ENCODE assay signal across 8 cellular contexts in the genomic region with DNA sequence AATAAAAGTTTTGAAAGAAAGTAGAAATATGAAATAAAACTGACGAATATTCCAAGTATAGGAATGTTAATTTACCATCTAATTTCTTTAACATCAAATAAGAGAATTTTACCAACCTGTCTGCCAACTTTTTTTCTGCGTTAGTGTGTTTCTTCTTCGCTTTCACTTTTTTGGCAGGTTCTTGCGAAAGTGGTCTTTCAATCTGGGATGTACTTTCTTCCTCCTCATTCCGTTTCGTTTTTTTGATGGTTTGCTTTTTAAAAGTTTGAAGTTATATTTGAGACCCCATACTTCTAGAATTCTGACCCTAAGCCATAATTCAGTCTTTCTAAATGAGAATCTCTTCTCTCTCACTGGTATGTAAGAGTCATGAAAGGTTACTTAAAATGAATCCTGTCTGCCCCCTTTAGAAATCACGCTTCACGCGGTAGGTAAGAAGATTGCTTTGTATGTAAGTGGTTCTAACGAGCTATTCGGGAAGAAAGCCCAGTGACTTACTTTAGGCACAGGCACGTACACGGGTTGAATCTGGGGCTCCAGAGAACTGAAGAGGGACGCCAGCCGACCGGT. TPM values are rescaled to one million over a fixed set of nuclear protein-coding genes. Genes with fewer than 3 reads are reported as not detected.
DNase-seq lines count a peak whose midpoint lies in the region; ATAC-seq and TF ChIP-seq lines count a peak whose summit lies in the region.

No MANE protein-coding gene starts in this region.

- peak overlapping the region; percentile 69 for H3K4me2 ChIP-seq in fibroblast of lung (ENCODE audit: extremely low read depth, insufficient read depth, low read length)

- H3K36me3 ChIP-seq in fibroblast of lung (ENCODE audit: control insufficient read depth, insufficient read depth, low read length) (peaks cover 3% of the 10 kb centered on the region), ovary (no peaks in the 10 kb centered on the region)

- no peak for TF ChIP-seq EP300 in ovary (IDR thresholded peaks at IDR 0.05)

- peak overlapping the region; percentile 96 for H3K4me3 Mint-ChIP-seq in T-helper 2 cell treated with Interferon-gamma antibody and Interleukin-4, amounts not matched to agents 5 μg/mL and 100 μg/mL, for 36 hours

- peak overlapping the region; percentile 94 for H2AFZ ChIP-seq in fibroblast of lung (ENCODE audit: low read length)

- TF ChIP-seq CTCF in fibroblast of lung (conservative IDR thresholded peaks at IDR 0.05 in 1 of 2, IDR thresholded peaks at IDR 0.05 in 1 of 2; ENCODE audit: low read depth in 1 of 2, low read length in 2 of 2) (no peak), ovary (IDR thresholded peaks at IDR 0.05) (no peak)

- DNase-seq in DMS114 treated with DMSO at 0.1 percent for 48 hours (lab: John Stamatoyannopoulos, UW; ENCODE audit: unreplicated experiment) (peak; percentile 56), fibroblast of lung (ENCODE audit: low read depth in 2 of 2) (peak; percentile 67 to 74), ovary (no peak)
- no peak for DNase-seq in T-helper 2 cell treated with Interferon-gamma antibody and Interleukin-4, amounts not matched to agents 5 μg/mL and 100 μg/mL, for 36 hours (ENCODE audit: low spot score)

- H3K27ac ChIP-seq in fibroblast of lung (ENCODE audit: insufficient read depth, low read length) (peak overlapping the region; percentile 93), ovary (peak overlapping the region; percentile 59 to 72)

- H3K4me3 ChIP-seq in fibroblast of lung (replicated peaks in 1 of 4; ENCODE audit: control extremely low read depth in 1 of 4, insufficient read depth in 1 of 4, low read depth in 3 of 4, low read length in 4 of 4): peak overlapping the region; percentile 78 to 98 (median 96)
- peak overlapping the region; percentile 77 for H3K4me3 ChIP-seq in ovary

- H3K27me3 ChIP-seq in fibroblast of lung (ENCODE audit: control insufficient read depth, insufficient read depth, low read length) (no peaks in the 10 kb centered on the region), ovary (no peaks in the 10 kb centered on the region)

- peaks cover 22% of the 10 kb centered on the region for H3K36me3 Mint-ChIP-seq in T-helper 2 cell treated with Interferon-gamma antibody and Interleukin-4, amounts not matched to agents 5 μg/mL and 100 μg/mL, for 36 hours (ENCODE audit: low read depth)

- no peaks in the 10 kb centered on the region for H3K9me3 Mint-ChIP-seq in T-helper 2 cell treated with Interferon-gamma antibody and Interleukin-4, amounts not matched to agents 5 μg/mL and 100 μg/mL, for 36 hours

- H3K4me1 ChIP-seq in fibroblast of lung (ENCODE audit: control insufficient read depth, extremely low read depth, insufficient read depth, low read length): no peaks in the 10 kb centered on the region
- peaks cover 5% of the 10 kb centered on the region for H3K4me1 ChIP-seq in ovary (ENCODE audit: insufficient read depth)

- H3K9me3 ChIP-seq in fibroblast of lung (ENCODE audit: control insufficient read depth, insufficient read depth, low read depth, low read length) (no peaks in the 10 kb centered on the region), ovary (no peaks in the 10 kb centered on the region)

- no peaks in the 10 kb centered on the region for H4K20me1 ChIP-seq in fibroblast of lung (ENCODE audit: control insufficient read depth, extremely low read depth, insufficient read depth, low read length)

- 2 to 3% (median 3%) methylated on average over 16 of the region's 16 CpGs for WGBS in ovary, 3 donors

- ATAC-seq in GM19438 (IDR thresholded peaks at IDR 0.05; ENCODE audit: low read depth, unreplicated experiment) (peak; percentile 46), HG03558 (IDR thresholded peaks at IDR 0.05; ENCODE audit: extremely low read depth, unreplicated experiment) (peak; percentile 15), HG03039 (IDR thresholded peaks at IDR 0.05; ENCODE audit: unreplicated experiment) (no peak), esophagus mucosa (no peak)

- intact Hi-C loops in ovary (cut with DNase I): no loop called here

- H3K9ac ChIP-seq in fibroblast of lung (ENCODE audit: insufficient read depth, low read length): peak overlapping the region; percentile 88

- H3K27ac Mint-ChIP-seq in T-helper 2 cell treated with Interferon-gamma antibody and Interleukin-4, amounts not matched to agents 5 μg/mL and 100 μg/mL, for 36 hours: peak overlapping the region; percentile 99

- peaks cover 15% of the 10 kb centered on the region for H3K4me1 Mint-ChIP-seq in T-helper 2 cell treated with Interferon-gamma antibody and Interleukin-4, amounts not matched to agents 5 μg/mL and 100 μg/mL, for 36 hours (ENCODE audit: low read depth)

- no peak for TF ChIP-seq POLR2A in ovary (IDR thresholded peaks at IDR 0.05)

- no peaks in the 10 kb centered on the region for H3K27me3 Mint-ChIP-seq in T-helper 2 cell treated with Interferon-gamma antibody and Interleukin-4, amounts not matched to agents 5 μg/mL and 100 μg/mL, for 36 hours (ENCODE audit: low read depth)

- peaks cover 17% of the 10 kb centered on the region for H3K79me2 ChIP-seq in fibroblast of lung (ENCODE audit: control insufficient read depth, insufficient read depth, low read length)

RNA-seq across cellular contexts. Expression of a gene that starts 0.6 kb away (rescaled TPM):
- total RNA-seq in fibroblast of lung: 64.1 and 66.3 TPM in 2 replicates
- 30.3 and 30.6 TPM in 2 replicates for polyA plus RNA-seq in fibroblast of lung
- polyA plus RNA-seq in fibroblast of lung (2012): 76.6 and 81.8 TPM in 2 replicates
- 8.4 and 16.8 TPM in 2 replicates for polyA minus RNA-seq in fibroblast of lung (ENCODE audit: low replicate concordance)
- total RNA-seq in ovary: 10 to 100 TPM; 24.5 to 61.9 (median 56.1) TPM
- 10 to 100 TPM; 48.1 to 62.1 TPM for polyA plus RNA-seq in ovary
- 63.7 TPM for total RNA-seq in esophagus mucosa

RNA-seq across cellular contexts. Expression of a gene that starts 31.8 kb away (rescaled TPM):
- total RNA-seq in fibroblast of lung (85.5 and 92.7 TPM in 2 replicates), ovary (100 to 1,000 TPM; 104 to 153 (median 118) TPM), esophagus mucosa (102 TPM)
- polyA plus RNA-seq in fibroblast of lung (95.1 and 111 TPM in 2 replicates), ovary (100 to 1,000 TPM; 120 to 124 TPM)
- 97.4 and 104 TPM in 2 replicates for polyA plus RNA-seq in fibroblast of lung (2012)
- polyA minus RNA-seq in fibroblast of lung (ENCODE audit: low replicate concordance): 23.2 and 53.4 TPM in 2 replicates

Comparison
In these comparisons a context has a peak if more than half of its experiments do, and no peak if none do; other contexts are left out.
1. DNase-seq: peak in DMS114 treated with DMSO at 0.1 percent for 48 hours (single experiment) and fibroblast of lung (2 of 2); none in T-helper 2 cell treated with Interferon-gamma antibody and Interleukin-4, amounts not matched to agents 5 μg/mL and 100 μg/mL, for 36 hours (single experiment) and ovary (0 of 5).
2. ATAC-seq: peak in GM19438 (single experiment) and HG03558 (single experiment); none in HG03039 (single experiment) and esophagus mucosa (single experiment).